In the genomic region with DNA sequence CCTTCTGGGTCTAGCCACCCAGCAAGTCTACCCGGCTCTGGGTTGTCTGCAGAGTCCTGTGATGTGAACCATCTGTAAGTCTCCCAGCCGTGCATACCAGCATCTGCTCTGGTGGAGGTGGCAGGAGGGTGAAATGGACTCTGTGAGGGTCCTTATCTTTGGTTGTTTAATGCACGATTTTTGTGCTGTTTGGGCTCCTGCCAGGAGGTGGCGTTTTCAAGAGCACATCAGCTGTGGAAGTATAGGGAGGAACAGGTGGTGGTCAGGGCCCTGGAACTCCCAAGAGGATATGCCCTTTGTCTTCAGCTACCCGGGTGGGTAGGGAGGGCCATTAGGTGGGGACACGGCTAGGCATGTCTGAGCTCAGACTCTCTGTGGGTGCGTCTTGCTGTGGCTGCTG, we compare ENCODE assay signal across 13 cellular contexts.
DNase-seq lines count a peak whose midpoint lies in the region; TF ChIP-seq lines count a peak whose summit lies in the region.
"Had no signal": no experiment of that assay in that cellular context is flagged by ENCODE, and none has a peak within 500 bp of the region (broad histone marks: within the 10 kb centered on the region; RNA-seq: fewer than 3 reads in every experiment).

No MANE protein-coding gene starts in this region.

- no peak overlapping the region for H3K4me3 Mint-ChIP-seq in chondrocyte (ENCODE audit: unreplicated experiment)
- no peak overlapping the region for H3K4me3 Mint-ChIP-seq in progenitor cell of endocrine pancreas (ENCODE audit: low read depth)
- H3K4me3 Mint-ChIP-seq: activated CD8-positive, alpha-beta T cell treated with anti-CD3 and anti-CD28 coated beads for 36 hours had no signal

- peak; percentile 65 for DNase-seq in NCI-H82 (lab: John Stamatoyannopoulos, UW)
- DNase-seq in NCI-H82 treated with DMSO at 0.1 percent for 48 hours (lab: John Stamatoyannopoulos, UW; ENCODE audit: unreplicated experiment), result no peak
- peak; percentile 21 for DNase-seq in NCI-H69 (lab: John Stamatoyannopoulos, UW)
- no peak for DNase-seq in chondrocyte (ENCODE audit: low spot score)
- no peak for DNase-seq in progenitor cell of endocrine pancreas (ENCODE audit: low spot score, unreplicated experiment)
- no peak for DNase-seq in AG08396 (ENCODE audit: low spot score)
- no peak for DNase-seq in OCI-M1 (lab: John Stamatoyannopoulos, UW)
- no peak for DNase-seq in activated gamma-delta T cell (lab: John Stamatoyannopoulos, UW)
- DNase-seq: activated CD8-positive, alpha-beta T cell treated with anti-CD3 and anti-CD28 coated beads for 36 hours; activated gamma-delta T cell treated with Interleukin-2 at 50 U/mL for 16 hours; MM.1S; RPMI8226; substantia nigra had no signal

- H3K27ac Mint-ChIP-seq in chondrocyte (ENCODE audit: unreplicated experiment), result no peak overlapping the region
- H3K27ac Mint-ChIP-seq in progenitor cell of endocrine pancreas, result no peak overlapping the region
- H3K27ac Mint-ChIP-seq: activated CD8-positive, alpha-beta T cell treated with anti-CD3 and anti-CD28 coated beads for 36 hours had no signal

- H3K4me1 Mint-ChIP-seq in chondrocyte (ENCODE audit: low read depth), result peaks cover 6% of the 10 kb centered on the region
- H3K4me1 Mint-ChIP-seq in progenitor cell of endocrine pancreas (ENCODE audit: low read depth), result peaks cover 18% of the 10 kb centered on the region

- no peaks in the 10 kb centered on the region for H3K27me3 Mint-ChIP-seq in chondrocyte (ENCODE audit: low read depth)
- H3K27me3 Mint-ChIP-seq in progenitor cell of endocrine pancreas, result no peaks in the 10 kb centered on the region
- H3K27me3 Mint-ChIP-seq: activated CD8-positive, alpha-beta T cell treated with anti-CD3 and anti-CD28 coated beads for 36 hours had no signal

- H3K36me3 Mint-ChIP-seq in chondrocyte (ENCODE audit: low read depth) (no peaks in the 10 kb centered on the region), progenitor cell of endocrine pancreas (ENCODE audit: insufficient read depth) (peaks cover 5% of the 10 kb centered on the region)

- TF ChIP-seq CTCF in chondrocyte (IDR thresholded peaks at IDR 0.05) (peak; percentile 55), progenitor cell of endocrine pancreas (IDR thresholded peaks at IDR 0.05; ENCODE audit: unreplicated experiment) (peak; percentile 26)

- H3K9me3 Mint-ChIP-seq in chondrocyte (ENCODE audit: low read depth) (peaks cover 5% of the 10 kb centered on the region), progenitor cell of endocrine pancreas (ENCODE audit: low read depth) (peaks cover 32% of the 10 kb centered on the region)

Comparison
In these comparisons a context has a peak if more than half of its experiments do, and no peak if none do; other contexts are left out.
1. DNase-seq: peak in NCI-H82 (single experiment) and NCI-H69 (single experiment); none in NCI-H82 treated with DMSO at 0.1 percent for 48 hours (single experiment), chondrocyte (single experiment), progenitor cell of endocrine pancreas (single experiment), AG08396 (single experiment), OCI-M1 (single experiment) and activated gamma-delta T cell (single experiment).